In genomic region chr6:134495893-134496253, GRCh38 we compare ENCODE assay signal across 18 cellular contexts.
"Had no signal": no experiment of that assay in that cellular context is flagged by ENCODE, and none has a peak within 500 bp of the region (broad histone marks: within the 10 kb centered on the region; RNA-seq: fewer than 3 reads in every experiment).

No MANE protein-coding gene starts in this region.

- H3K27ac ChIP-seq: gastrocnemius medialis, heart right ventricle, lower lobe of right lung, suprapubic skin had no signal

- H3K4me3 ChIP-seq: gastrocnemius medialis, heart right ventricle, lower lobe of right lung, suprapubic skin had no signal

- FAIRE-seq: astrocyte, TTC549 had no signal

- H3K27me3 ChIP-seq: gastrocnemius medialis, heart right ventricle, suprapubic skin had no signal

- DNase-seq: activated B cell treated with CpG ODN at 0.5 μM for 24 hours; activated CD4-positive, alpha-beta T cell treated with anti-CD3 and anti-CD28 coated beads, Interleukin-2, amount 10 ng/mL, durations not matched to agents 24 days and 14 days; activated naive CD4-positive, alpha-beta T cell treated with Interleukin-2 at 50 U/mL for 16 hours; activated naive CD8-positive, alpha-beta T cell treated with anti-CD3 and anti-CD28 coated beads, Interleukin-2, amount 50 U/mL, for 24 hours; central memory CD4-positive, alpha-beta T cell; cortex of kidney; effector CD8-positive, alpha-beta T cell; heart right ventricle; lower lobe of right lung; midbrain; stimulated activated CD4-positive, alpha-beta T cell treated with anti-CD3 and anti-CD28 coated beads, Interleukin-12 subunit alpha, Interleukin-12 subunit beta, amount 100 ng/mL, for 4 hours; stimulated activated naive CD8-positive, alpha-beta T cell treated with anti-CD3 and anti-CD28 coated beads, Interleukin-15, Interleukin-2, amounts not matched to agents 100 U/mL and 50 U/mL, for 24 hours had no signal

- ATAC-seq: activated naive CD8-positive, alpha-beta T cell treated with anti-CD3 and anti-CD28 coated beads, Interleukin-2, amount 50 U/mL, for 24 hours; gastrocnemius medialis; sciatic nerve; SK-N-SH treated with all-trans-retinoic acid at 6 μM for 48 hours; stimulated activated naive CD8-positive, alpha-beta T cell treated with anti-CD3 and anti-CD28 coated beads, Interleukin-15, Interleukin-2, amounts not matched to agents 100 U/mL and 50 U/mL, for 24 hours had no signal

- H3K36me3 ChIP-seq: gastrocnemius medialis, heart right ventricle, lower lobe of right lung, suprapubic skin had no signal

- H3K9me3 ChIP-seq: gastrocnemius medialis, heart right ventricle, lower lobe of right lung, suprapubic skin had no signal

- H3K4me1 ChIP-seq: heart right ventricle, lower lobe of right lung had no signal
